In the genomic region with DNA sequence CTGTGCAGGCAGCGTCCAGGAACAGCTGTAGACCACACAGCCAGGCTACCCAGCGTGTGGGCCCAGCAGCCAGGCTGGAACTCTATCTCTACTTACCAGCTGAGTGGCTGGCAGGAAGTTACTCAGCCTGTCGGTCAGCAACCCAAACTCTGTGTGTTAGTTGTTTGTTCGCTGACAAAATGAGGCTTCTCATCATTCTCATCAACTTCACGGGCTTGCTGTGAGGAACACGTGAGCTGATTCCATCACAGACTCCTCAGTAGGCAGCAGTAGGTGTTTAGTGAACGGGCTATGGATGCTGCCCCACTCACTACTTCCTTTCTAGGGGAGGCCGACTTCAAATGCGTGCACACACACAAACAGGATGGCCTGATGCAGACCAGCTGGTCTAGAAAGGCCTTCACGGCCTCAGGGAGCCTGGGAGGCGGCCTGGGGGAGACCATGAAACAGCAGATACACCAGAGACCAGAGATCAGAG, we compare ENCODE assay signal across 1 cellular context.
TF ChIP-seq lines count a peak whose summit lies in the region.

No MANE protein-coding gene starts in this region.

TF ChIP-seq in SK-N-SH, 30 proteins besides CTCF, POLR2A, EP300 and RAD21:
- TF ChIP-seq RCOR1 (IDR thresholded peaks at IDR 0.05; ENCODE audit: low read length) (no peak), POLR2AphosphoS5 (IDR thresholded peaks at IDR 0.05; ENCODE audit: low read depth, low read length) (no peak), EZH2phosphoT487 (IDR thresholded peaks at IDR 0.05; ENCODE audit: borderline replicate concordance, low read depth) (no peak), GATA2 (CRISPR knock-in tag; IDR thresholded peaks at IDR 0.05) (no peak), PBX3 (IDR thresholded peaks at IDR 0.05) (no peak), REST (IDR thresholded peaks at IDR 0.05; ENCODE audit: low read depth, low read length) (no peak), GABPA (IDR thresholded peaks at IDR 0.05; ENCODE audit: low read depth) (no peak), TCF12 (IDR thresholded peaks at IDR 0.05) (no peak), FOXM1 (IDR thresholded peaks at IDR 0.05; ENCODE audit: low read depth) (no peak), NRF1 (IDR thresholded peaks at IDR 0.05; ENCODE audit: low read depth, low read length) (no peak), JUND (IDR thresholded peaks at IDR 0.05) (no peak), MEF2A (IDR thresholded peaks at IDR 0.05; ENCODE audit: borderline replicate concordance, low read depth) (no peak), YY1 (IDR thresholded peaks at IDR 0.05; ENCODE audit: low read depth) (no peak), NFIC (IDR thresholded peaks at IDR 0.05; ENCODE audit: borderline replicate concordance) (no peak), CHD2 (IDR thresholded peaks at IDR 0.05; ENCODE audit: low read length, partially characterized antibody) (no peak), FOSL2 (IDR thresholded peaks at IDR 0.05; ENCODE audit: borderline replicate concordance, low read depth) (no peak)
- TF ChIP-seq, protein P1, sequence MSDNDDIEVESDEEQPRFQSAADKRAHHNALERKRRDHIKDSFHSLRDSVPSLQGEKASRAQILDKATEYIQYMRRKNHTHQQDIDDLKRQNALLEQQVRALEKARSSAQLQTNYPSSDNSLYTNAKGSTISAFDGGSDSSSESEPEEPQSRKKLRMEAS (IDR thresholded peaks at IDR 0.05; ENCODE audit: low read depth) = no peak
- TF ChIP-seq, protein P2, sequence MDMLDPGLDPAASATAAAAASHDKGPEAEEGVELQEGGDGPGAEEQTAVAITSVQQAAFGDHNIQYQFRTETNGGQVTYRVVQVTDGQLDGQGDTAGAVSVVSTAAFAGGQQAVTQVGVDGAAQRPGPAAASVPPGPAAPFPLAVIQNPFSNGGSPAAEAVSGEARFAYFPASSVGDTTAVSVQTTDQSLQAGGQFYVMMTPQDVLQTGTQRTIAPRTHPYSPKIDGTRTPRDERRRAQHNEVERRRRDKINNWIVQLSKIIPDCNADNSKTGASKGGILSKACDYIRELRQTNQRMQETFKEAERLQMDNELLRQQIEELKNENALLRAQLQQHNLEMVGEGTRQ (IDR thresholded peaks at IDR 0.05; ENCODE audit: borderline replicate concordance, low read depth, low read length) = no peak
